ENCODE assay signal across 8 cellular contexts in the genomic region with DNA sequence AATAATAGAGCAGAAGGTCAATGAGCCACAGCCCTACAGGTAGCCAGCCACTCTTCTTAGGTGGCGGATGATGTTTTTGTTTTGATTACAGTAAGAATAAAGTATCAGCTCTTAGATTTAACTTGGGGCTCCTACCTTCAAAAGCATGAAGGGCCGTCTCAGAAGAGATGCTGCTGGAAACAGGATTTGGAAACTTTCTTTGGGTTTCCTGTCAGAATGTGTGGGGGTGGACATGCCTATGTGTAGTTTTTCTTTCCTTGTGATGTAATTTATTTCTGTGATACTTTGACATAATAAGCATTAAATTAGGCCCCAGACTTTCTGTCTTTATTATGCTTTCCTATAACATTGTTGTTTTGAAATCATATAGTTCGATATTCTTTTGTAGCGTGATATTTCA. TPM values are rescaled to one million over a fixed set of nuclear protein-coding genes. Genes with fewer than 3 reads are reported as not detected.
DNase-seq lines count a peak whose midpoint lies in the region; ATAC-seq and TF ChIP-seq lines count a peak whose summit lies in the region.

No MANE protein-coding gene starts in this region.

- H3K27ac ChIP-seq in Peyer's patch (peak overlapping the region; percentile 90 to 98 (median 96)), esophagus squamous epithelium (peak overlapping the region; percentile 94 to 99 (median 99))

- H3K4me1 ChIP-seq in Peyer's patch (peaks cover 4 to 43% (median 12%) of the 10 kb centered on the region in 4 donors), esophagus squamous epithelium (peaks cover 2 to 74% (median 30%) of the 10 kb centered on the region in 3 donors)

- TF ChIP-seq CTCF in GM13977 (IDR thresholded peaks at IDR 0.05; ENCODE audit: extremely low read depth, insufficient read depth, missing control alignments) (no peak), Peyer's patch (IDR thresholded peaks at IDR 0.05) (no peak), esophagus squamous epithelium (IDR thresholded peaks at IDR 0.05) (no peak)

- peak; percentile 36 for DNase-seq in GM13977 (ENCODE audit: low spot score)
- no peak for DNase-seq in Peyer's patch
- DNase-seq in esophagus squamous epithelium (lab: John Stamatoyannopoulos, UW): no peak
- DNase-seq in skeletal muscle cell (ENCODE audit: low read depth): no peak
- no peak for DNase-seq in stimulated activated CD4-positive, alpha-beta T cell treated with anti-CD3 and anti-CD28 coated beads, Interleukin-2, amount 100 ng/mL, for 48 hours

- H3K9me3 ChIP-seq in Peyer's patch: no peaks in the 10 kb centered on the region
- H3K9me3 ChIP-seq in esophagus squamous epithelium: no peaks in the 10 kb centered on the region

- no peaks in the 10 kb centered on the region for H3K36me3 ChIP-seq in Peyer's patch
- no peaks in the 10 kb centered on the region for H3K36me3 ChIP-seq in esophagus squamous epithelium

- TF ChIP-seq POLR2A in Peyer's patch (IDR thresholded peaks at IDR 0.05): no peak
- no peak for TF ChIP-seq POLR2A in esophagus squamous epithelium (IDR thresholded peaks at IDR 0.05)

- H3K4me3 ChIP-seq in Peyer's patch (peak overlapping the region; percentile 61 to 94 (median 90)), esophagus squamous epithelium (peak overlapping the region; percentile 83 to 98 (median 94)), skeletal muscle cell (ENCODE audit: low read depth, low read length) (peak overlapping the region; percentile 70)

- H3K27me3 ChIP-seq in Peyer's patch (no peaks in the 10 kb centered on the region), esophagus squamous epithelium (no peaks in the 10 kb centered on the region)

- in situ Hi-C loops in GM13977 (cut with MboI; ENCODE audit: low pct_unique_long_range_greater_than_20kb, low sequenced_read_pairs, unreplicated experiment): loop anchor here (25.0 kb wide), 1 partner anchor 409 kb away; the partner anchor contains the start of gene DENND2D

- intact Hi-C loops in esophagus squamous epithelium (cut with DNase I): no loop called here

- ATAC-seq in GM18868 (IDR thresholded peaks at IDR 0.05; ENCODE audit: unreplicated experiment) (no peak), GM18519 (IDR thresholded peaks at IDR 0.05; ENCODE audit: low FRiP score, unreplicated experiment) (no peak), HG03460 (IDR thresholded peaks at IDR 0.05; ENCODE audit: unreplicated experiment) (no peak)

- WGBS in esophagus squamous epithelium, 2 donors: 43 to 52% methylated on average over 4 of the region's 4 CpGs

RNA-seq across cellular contexts. Expression of gene RAP1A, which starts 1.5 kb away (rescaled TPM):
- total RNA-seq in Peyer's patch (10 to 100 TPM; 16.5 to 66.0 (median 46.2) TPM), esophagus squamous epithelium (100 to 1,000 TPM in 1 of 4 donors, 10 to 100 TPM in 3; 24.3 to 111 (median 43.3) TPM)
